In genomic region chr2:158953926-158954763, GRCh38 we compare ENCODE assay signal across 8 cellular contexts. TPM values are rescaled to one million over a fixed set of nuclear protein-coding genes. Genes with fewer than 3 reads are reported as not detected.
DNase-seq lines count a peak whose midpoint lies in the region; ATAC-seq and TF ChIP-seq lines count a peak whose summit lies in the region.

No MANE protein-coding gene starts in this region.

- no peaks in the 10 kb centered on the region for H3K9me3 Mint-ChIP-seq in activated naive CD8-positive, alpha-beta T cell treated with anti-CD3 and anti-CD28 coated beads, Interleukin-2, amount 50 U/mL, for 24 hours

- ATAC-seq in HG03060 (IDR thresholded peaks at IDR 0.05; ENCODE audit: low read depth, unreplicated experiment), result peak; percentile 88
- peak; percentile 72 for ATAC-seq in activated naive CD8-positive, alpha-beta T cell treated with anti-CD3 and anti-CD28 coated beads, Interleukin-2, amount 50 U/mL, for 24 hours
- no peak for ATAC-seq in GM19035 (IDR thresholded peaks at IDR 0.05; ENCODE audit: unreplicated experiment)

- no peak overlapping the region for H3K4me3 ChIP-seq in vagina

- peak overlapping the region; percentile 6 for H3K4me3 Mint-ChIP-seq in activated naive CD8-positive, alpha-beta T cell treated with anti-CD3 and anti-CD28 coated beads, Interleukin-2, amount 50 U/mL, for 24 hours

- no peak for TF ChIP-seq POLR2A in vagina (IDR thresholded peaks at IDR 0.05)

- no peak for TF ChIP-seq CTCF in vagina (IDR thresholded peaks at IDR 0.05)

- peaks cover 7% of the 10 kb centered on the region for H3K4me1 Mint-ChIP-seq in activated naive CD8-positive, alpha-beta T cell treated with anti-CD3 and anti-CD28 coated beads, Interleukin-2, amount 50 U/mL, for 24 hours

- no peak overlapping the region for H3K27ac ChIP-seq in vagina

- H3K9me3 ChIP-seq in vagina, result no peaks in the 10 kb centered on the region

- no peaks in the 10 kb centered on the region for H3K27me3 ChIP-seq in vagina

- H3K27ac Mint-ChIP-seq in activated naive CD8-positive, alpha-beta T cell treated with anti-CD3 and anti-CD28 coated beads, Interleukin-2, amount 50 U/mL, for 24 hours, result no peak overlapping the region

- peak; percentile 84 for DNase-seq in EH (ENCODE audit: low read depth)
- peak; percentile 49 for DNase-seq in NCI-H510A treated with DMSO at 0.1 percent for 48 hours (lab: John Stamatoyannopoulos, UW)
- DNase-seq in activated naive CD8-positive, alpha-beta T cell treated with anti-CD3 and anti-CD28 coated beads, Interleukin-2, amount 50 U/mL, for 24 hours, result peak; percentile 43
- DNase-seq in islet precursor cell, result peak; percentile 90
- DNase-seq in stimulated activated CD4-positive, alpha-beta T cell treated with anti-CD3 and anti-CD28 coated beads, Interleukin-4, amount 100 ng/mL, for 24 hours, result peak; percentile 37
- no peak for DNase-seq in vagina (ENCODE audit: extremely low spot score in 2 of 2)

- intact Hi-C loops in vagina (cut with DNase I), result no loop called here

- no peaks in the 10 kb centered on the region for H3K36me3 Mint-ChIP-seq in activated naive CD8-positive, alpha-beta T cell treated with anti-CD3 and anti-CD28 coated beads, Interleukin-2, amount 50 U/mL, for 24 hours (ENCODE audit: low read depth)

- no peaks in the 10 kb centered on the region for H3K36me3 ChIP-seq in vagina

- H3K27me3 Mint-ChIP-seq in activated naive CD8-positive, alpha-beta T cell treated with anti-CD3 and anti-CD28 coated beads, Interleukin-2, amount 50 U/mL, for 24 hours, result peaks cover 11% of the 10 kb centered on the region

- H3K4me1 ChIP-seq in vagina, result peaks cover 16% of the 10 kb centered on the region

RNA-seq across cellular contexts. Expression of gene TANC1, which starts 14.3 kb away (rescaled TPM):
- total RNA-seq in vagina, result 61.9 TPM

Comparison
In these comparisons a context has a peak if more than half of its experiments do, and no peak if none do; other contexts are left out.
1. DNase-seq: peak in EH (single experiment), NCI-H510A treated with DMSO at 0.1 percent for 48 hours (single experiment), activated naive CD8-positive, alpha-beta T cell treated with anti-CD3 and anti-CD28 coated beads, Interleukin-2, amount 50 U/mL, for 24 hours (single experiment), islet precursor cell (single experiment) and stimulated activated CD4-positive, alpha-beta T cell treated with anti-CD3 and anti-CD28 coated beads, Interleukin-4, amount 100 ng/mL, for 24 hours (single experiment); none in vagina (0 of 2).